16 cellular contexts compared by ENCODE assay signal in the genomic region with DNA sequence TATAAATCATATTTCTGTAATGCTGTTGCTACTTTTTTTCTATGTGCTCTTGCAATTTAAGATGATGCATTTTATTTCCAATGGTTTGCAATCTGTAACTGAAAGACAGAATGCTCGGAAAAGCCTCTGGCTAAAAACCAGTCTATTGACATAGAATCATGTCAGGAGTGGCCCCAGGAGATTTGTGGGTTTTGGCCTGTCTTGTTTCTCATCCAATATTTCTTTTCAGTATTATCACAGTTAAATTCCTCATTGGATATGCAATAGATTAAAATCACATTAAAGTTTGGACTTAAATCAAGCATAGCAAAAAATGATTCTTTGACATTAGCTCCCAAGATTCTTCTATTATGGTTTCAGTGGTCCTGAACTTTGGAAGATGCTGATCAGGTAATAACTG. TPM values are rescaled to one million over a fixed set of nuclear protein-coding genes. Genes with fewer than 3 reads are reported as not detected.
A peak's percentile ranks its signal among the peaks of the same experiment; 100 is the strongest.
DNase-seq lines count a peak whose midpoint lies in the region; ATAC-seq and TF ChIP-seq lines count a peak whose summit lies in the region.
"Had no signal": no experiment of that assay in that cellular context is flagged by ENCODE, and none has a peak within 500 bp of the region (broad histone marks: within the 10 kb centered on the region; RNA-seq: fewer than 3 reads in every experiment).

No MANE protein-coding gene starts in this region.

- no peak overlapping the region for H3K27ac Mint-ChIP-seq in effector memory CD8-positive, alpha-beta T cell
- H3K27ac Mint-ChIP-seq in activated T-helper 17 cell treated with anti-CD3 and anti-CD28 coated beads, Interleukin-2, amount 50 U/mL, for 72 hours: no peak overlapping the region
- H3K27ac Mint-ChIP-seq: activated naive CD8-positive, alpha-beta T cell had no signal

- H3K27ac ChIP-seq in BLaER1 (no peak overlapping the region), Panc1 (ENCODE audit: low read length) (peak overlapping the region; percentile 100), esophagus squamous epithelium (peak overlapping the region in 3 of 4 donors; percentile 55 to 75 (median 68))
- H3K27ac ChIP-seq: neutrophil had no signal

- H3K36me3 ChIP-seq in BLaER1 (peaks cover 6% of the 10 kb centered on the region; the same call in 1 of the 2 replicates), Panc1 (ENCODE audit: control insufficient read depth, insufficient read depth, low read length) (no peaks in the 10 kb centered on the region; the same call in 1 of the 2 replicates), esophagus squamous epithelium (no peaks in the 10 kb centered on the region)

- no peak overlapping the region for H3K9ac ChIP-seq in BLaER1

- CTCF ChIA-PET in Panc1 (lab: Charles Lee): interaction anchor here (0.5 kb wide), 1 partner anchor 1367 kb away, joined by 6 read pairs; no protein-coding TSS in a partner anchor

- H3K27me3 ChIP-seq in BLaER1 (no peaks in the 10 kb centered on the region), Panc1 (ENCODE audit: control insufficient read depth, insufficient read depth, low read length) (no peaks in the 10 kb centered on the region), esophagus squamous epithelium (no peaks in the 10 kb centered on the region)
- H3K27me3 ChIP-seq: neutrophil had no signal

- 17 to 46% methylated on average over 1 of the region's 1 CpG for WGBS in esophagus squamous epithelium, 2 donors

- peaks cover 4 to 5% of the 10 kb centered on the region in 2 donors for H3K4me1 Mint-ChIP-seq in effector memory CD8-positive, alpha-beta T cell (ENCODE audit: low read depth in 2 of 2)
- H3K4me1 Mint-ChIP-seq in activated T-helper 17 cell treated with anti-CD3 and anti-CD28 coated beads, Interleukin-2, amount 50 U/mL, for 72 hours: peaks cover 13% of the 10 kb centered on the region

- in situ Hi-C loops in Panc1 (cut with HindIII; ENCODE audit: low pct_unique_long_range_greater_than_20kb, low sequenced_read_pairs): no loop called here

- peak overlapping the region; percentile 37 for H3K4me2 ChIP-seq in BLaER1

- BruUV-seq in Panc1 (replicated peaks; lab: Mats Ljungman, UMichigan): no TSS peak

- intact Hi-C loops in Panc1 (cut with micrococcal nuclease; ENCODE audit: unreplicated experiment): no loop called here
- intact Hi-C loops in esophagus squamous epithelium (cut with DNase I): no loop called here
- intact Hi-C loops in sciatic nerve (cut with DNase I): no loop called here

- H3K4me1 ChIP-seq in BLaER1 (peaks cover 54% of the 10 kb centered on the region), Panc1 (ENCODE audit: control insufficient read depth, insufficient read depth, low read length) (peaks cover 66% of the 10 kb centered on the region), esophagus squamous epithelium (peaks cover 8 to 61% (median 41%) of the 10 kb centered on the region in 3 donors)

- H3K27me3 Mint-ChIP-seq in effector memory CD8-positive, alpha-beta T cell: no peaks in the 10 kb centered on the region
- no peaks in the 10 kb centered on the region for H3K27me3 Mint-ChIP-seq in activated T-helper 17 cell treated with anti-CD3 and anti-CD28 coated beads, Interleukin-2, amount 50 U/mL, for 72 hours
- H3K27me3 Mint-ChIP-seq: activated naive CD8-positive, alpha-beta T cell had no signal

- no peaks in the 10 kb centered on the region for H3K36me3 Mint-ChIP-seq in effector memory CD8-positive, alpha-beta T cell (ENCODE audit: insufficient read depth)
- no peaks in the 10 kb centered on the region for H3K36me3 Mint-ChIP-seq in activated T-helper 17 cell treated with anti-CD3 and anti-CD28 coated beads, Interleukin-2, amount 50 U/mL, for 72 hours (ENCODE audit: low read depth)

- POLR2A ChIA-PET in Panc1 (lab: Charles Lee): no interaction called here

- no peak overlapping the region for H3K4me3 Mint-ChIP-seq in effector memory CD8-positive, alpha-beta T cell
- no peak overlapping the region for H3K4me3 Mint-ChIP-seq in activated T-helper 17 cell treated with anti-CD3 and anti-CD28 coated beads, Interleukin-2, amount 50 U/mL, for 72 hours
- H3K4me3 Mint-ChIP-seq: activated naive CD8-positive, alpha-beta T cell had no signal

- TF ChIP-seq CTCF in Panc1 (IDR thresholded peaks at IDR 0.05) (no peak), esophagus squamous epithelium (IDR thresholded peaks at IDR 0.05) (no peak)

- H3K9me3 Mint-ChIP-seq in effector memory CD8-positive, alpha-beta T cell: no peaks in the 10 kb centered on the region
- no peaks in the 10 kb centered on the region for H3K9me3 Mint-ChIP-seq in activated T-helper 17 cell treated with anti-CD3 and anti-CD28 coated beads, Interleukin-2, amount 50 U/mL, for 72 hours

- peaks cover 7% of the 10 kb centered on the region for H3K9me3 ChIP-seq in BLaER1
- H3K9me3 ChIP-seq in Panc1 (ENCODE audit: control insufficient read depth, insufficient read depth, low read depth, low read length): no peaks in the 10 kb centered on the region
- H3K9me3 ChIP-seq in esophagus squamous epithelium: no peaks in the 10 kb centered on the region
- H3K9me3 ChIP-seq: neutrophil had no signal

- ATAC-seq in Panc1 (no peak), sciatic nerve (peak; percentile 73), HG03432 (IDR thresholded peaks at IDR 0.05; ENCODE audit: unreplicated experiment) (no peak)
- ATAC-seq in effector memory CD8-positive, alpha-beta T cell (replicated peaks): no peak
- ATAC-seq in activated T-helper 17 cell treated with anti-CD3 and anti-CD28 coated beads, Interleukin-2, amount 50 U/mL, for 72 hours (replicated peaks): no peak

- H3K4me3 ChIP-seq in BLaER1 (no peak overlapping the region), Panc1 (ENCODE audit: low read depth in 2 of 2, low read length in 2 of 2) (no peak overlapping the region), esophagus squamous epithelium (no peak overlapping the region)

- no peak for TF ChIP-seq POLR2A in esophagus squamous epithelium (IDR thresholded peaks at IDR 0.05)

- DNase-seq in Panc1 (ENCODE audit: low read depth, low spot score) (no peak), esophagus squamous epithelium (lab: John Stamatoyannopoulos, UW) (no peak), sciatic nerve (ENCODE audit: low spot score) (peak; percentile 84), NCI-H748 treated with DMSO at 0.1 percent for 48 hours (lab: John Stamatoyannopoulos, UW) (no peak)
- no peak for DNase-seq in effector memory CD8-positive, alpha-beta T cell
- DNase-seq: activated CD4-positive, CD25-positive, alpha-beta regulatory T cell treated with anti-CD3 and anti-CD28 coated beads, Interleukin-2, amount 50 U/mL, for 72 hours; DMS 273 treated with DMSO at 0.1 percent for 48 hours; HCEC 1CT; NCI-H1092; NCI-H2227 treated with DMSO at 0.1 percent for 48 hours; small intestine had no signal

- no peaks in the 10 kb centered on the region for H4K20me1 ChIP-seq in BLaER1

RNA-seq across cellular contexts. Expression of a gene that starts 19.1 kb away (rescaled TPM):
- total RNA-seq in Panc1 (2021; ENCODE audit: unreplicated experiment): 341 TPM
- 122 TPM for polyA plus RNA-seq in Panc1 (2012; ENCODE audit: insufficient read length)
- total RNA-seq in esophagus squamous epithelium: 100 to 1,000 TPM; 242 to 468 (median 286) TPM
- total RNA-seq in sciatic nerve: 285 TPM
- 100 to 1,000 TPM; 203 to 206 TPM for total RNA-seq in activated T-helper 17 cell treated with anti-CD3 and anti-CD28 coated beads, Interleukin-2, amount 50 U/mL, for 72 hours
